20 cellular contexts compared by ENCODE assay signal in genomic region chr11:88590366-88590765, GRCh38.
DNase-seq lines count a peak whose midpoint lies in the region; ATAC-seq, FAIRE-seq and TF ChIP-seq lines count a peak whose summit lies in the region.
"Had no signal": no experiment of that assay in that cellular context is flagged by ENCODE, and none has a peak within 500 bp of the region (broad histone marks: within the 10 kb centered on the region; RNA-seq: fewer than 3 reads in every experiment).

No MANE protein-coding gene starts in this region.

- H3K27ac ChIP-seq in astrocyte (ENCODE audit: low read depth, low read length) = peak overlapping the region; percentile 9
- H3K27ac ChIP-seq: BLaER1 treated with 17β-estradiol and CSF1 and Interleukin-3, amounts not matched to agents 10 nM and 100 nM had no signal

- H3K27me3 ChIP-seq in astrocyte (ENCODE audit: insufficient read depth, low read length) = no peaks in the 10 kb centered on the region
- H3K27me3 ChIP-seq: BLaER1 treated with 17β-estradiol and CSF1 and Interleukin-3, amounts not matched to agents 10 nM and 100 nM had no signal

- H3K9ac ChIP-seq in astrocyte (ENCODE audit: low read length) = no peak overlapping the region
- H3K9ac ChIP-seq: BLaER1 treated with 17β-estradiol and CSF1 and Interleukin-3, amounts not matched to agents 10 nM and 100 nM had no signal

- H3K36me3 Mint-ChIP-seq in astrocyte (ENCODE audit: low read depth, unreplicated experiment) = no peaks in the 10 kb centered on the region
- H3K36me3 Mint-ChIP-seq: CD8-positive, alpha-beta T cell had no signal

- no peaks in the 10 kb centered on the region for H4K20me1 ChIP-seq in astrocyte (ENCODE audit: insufficient read depth, low read length)
- H4K20me1 ChIP-seq: BLaER1 treated with 17β-estradiol and CSF1 and Interleukin-3, amounts not matched to agents 10 nM and 100 nM had no signal

- ATAC-seq in HG02642 (IDR thresholded peaks at IDR 0.05; ENCODE audit: poor library complexity, unreplicated experiment) (no peak), GM21723 (IDR thresholded peaks at IDR 0.05; ENCODE audit: unreplicated experiment) (no peak)
- ATAC-seq: CD8-positive, alpha-beta T cell; GM23338; K562 had no signal

- H3K9me3 ChIP-seq in astrocyte (ENCODE audit: insufficient read depth, low read depth, low read length) = no peaks in the 10 kb centered on the region
- H3K9me3 ChIP-seq: BLaER1 treated with 17β-estradiol and CSF1 and Interleukin-3, amounts not matched to agents 10 nM and 100 nM had no signal

- no peak for FAIRE-seq in astrocyte (lab: Jason Lieb, UNC)
- FAIRE-seq: G401.6, GM12891, GM19239, H54, K562 had no signal

- H3K27me3 Mint-ChIP-seq in astrocyte (ENCODE audit: low read depth, unreplicated experiment) = no peaks in the 10 kb centered on the region
- H3K27me3 Mint-ChIP-seq: B cell had no signal

- DNase-seq in HT1080 (ENCODE audit: low read depth) (peak; percentile 31), astrocyte (ENCODE audit: low read depth) (peak; percentile 61), kidney tubule cell (ENCODE audit: low spot score) (peak; percentile 23), NCI-H1930 (lab: John Stamatoyannopoulos, UW) (no peak)
- DNase-seq: Calu3; CD8-positive, alpha-beta T cell; DMS79 treated with DMSO at 0.1 percent for 48 hours; EL; HCEC 1CT; IMR-90 had no signal

- H3K79me2 ChIP-seq in astrocyte (ENCODE audit: insufficient read depth, low read length) = no peaks in the 10 kb centered on the region

- no peak overlapping the region for H3K27ac Mint-ChIP-seq in astrocyte (ENCODE audit: unreplicated experiment)
- H3K27ac Mint-ChIP-seq: B cell; CD8-positive, alpha-beta T cell; GM23338 had no signal

- peaks cover 4% of the 10 kb centered on the region for H3K4me1 Mint-ChIP-seq in astrocyte (ENCODE audit: low read depth, unreplicated experiment)
- H3K4me1 Mint-ChIP-seq: B cell, GM23338 had no signal

- H3K4me3 Mint-ChIP-seq in astrocyte (ENCODE audit: unreplicated experiment) = no peak overlapping the region
- H3K4me3 Mint-ChIP-seq: B cell; CD8-positive, alpha-beta T cell; GM23338 had no signal

- H3K4me3 ChIP-seq in astrocyte (ENCODE audit: insufficient read depth, low read depth, low read length) = no peak overlapping the region
- H3K4me3 ChIP-seq: BLaER1 treated with 17β-estradiol and CSF1 and Interleukin-3, amounts not matched to agents 10 nM and 100 nM; GM23338; K562 had no signal

- no peak overlapping the region for H2AFZ ChIP-seq in astrocyte (ENCODE audit: low read depth, low read length)
- H2AFZ ChIP-seq: GM23338 had no signal

- H3K9me3 Mint-ChIP-seq in astrocyte (ENCODE audit: unreplicated experiment) = no peaks in the 10 kb centered on the region
- H3K9me3 Mint-ChIP-seq: CD8-positive, alpha-beta T cell; GM23338 had no signal

- H3K36me3 ChIP-seq in astrocyte (ENCODE audit: insufficient read depth, low read length) = no peaks in the 10 kb centered on the region
- H3K36me3 ChIP-seq: BLaER1 treated with 17β-estradiol and CSF1 and Interleukin-3, amounts not matched to agents 10 nM and 100 nM had no signal

- H3K4me2 ChIP-seq in astrocyte (ENCODE audit: low read length) = no peak overlapping the region
- H3K4me2 ChIP-seq: BLaER1 treated with 17β-estradiol and CSF1 and Interleukin-3, amounts not matched to agents 10 nM and 100 nM; GM23338 had no signal

- TF ChIP-seq CTCF in astrocyte (IDR thresholded peaks at IDR 0.05; ENCODE audit: insufficient read depth, low read depth, low read length) = no peak

- H3K4me1 ChIP-seq in astrocyte (ENCODE audit: insufficient read depth, low read length) = no peaks in the 10 kb centered on the region
- H3K4me1 ChIP-seq: BLaER1 treated with 17β-estradiol and CSF1 and Interleukin-3, amounts not matched to agents 10 nM and 100 nM had no signal

Comparison
In these comparisons a context has a peak if more than half of its experiments do, and no peak if none do; other contexts are left out.
1. DNase-seq: peak in HT1080 (single experiment), astrocyte (single experiment) and kidney tubule cell (single experiment); none in NCI-H1930 (0 of 2).